ENCODE assay signal across 26 cellular contexts in genomic region chr3:17227472-17227871, GRCh38.
"Had no signal": no experiment of that assay in that cellular context is flagged by ENCODE, and none has a peak within 500 bp of the region (broad histone marks: within the 10 kb centered on the region; RNA-seq: fewer than 3 reads in every experiment).

No MANE protein-coding gene starts in this region.

- H3K4me3 ChIP-seq: neural progenitor cell, ovary, psoas muscle, right lobe of liver, sigmoid colon, stomach, thoracic aorta, thyroid gland, tibial nerve, upper lobe of left lung, vagina had no signal

- H3K4me3 Mint-ChIP-seq: nephron; neural progenitor cell; stimulated activated effector memory CD8-positive, alpha-beta T cell treated with anti-CD3 and anti-CD28 coated beads, Interleukin-12 subunit alpha, Interleukin-12 subunit beta, amount 100 ng/mL, for 72 hours; stimulated activated naive B cell treated with anti-CD40 and anti-IgM and Interleukin-4, amounts not matched to agents 10 μg/mL and 1 μg/mL and 100 μg/mL, for 72 hours; stimulated activated naive CD8-positive, alpha-beta T cell treated with anti-CD3 and anti-CD28 coated beads, Interleukin-15, Interleukin-2, amounts not matched to agents 100 ng/mL and 50 ng/mL, for 24 hours had no signal

- H3K9me3 Mint-ChIP-seq: nephron; neural progenitor cell; stimulated activated effector memory CD8-positive, alpha-beta T cell treated with anti-CD3 and anti-CD28 coated beads, Interleukin-12 subunit alpha, Interleukin-12 subunit beta, amount 100 ng/mL, for 72 hours; stimulated activated naive B cell treated with anti-CD40 and anti-IgM and Interleukin-4, amounts not matched to agents 10 μg/mL and 1 μg/mL and 100 μg/mL, for 72 hours; stimulated activated naive CD8-positive, alpha-beta T cell treated with anti-CD3 and anti-CD28 coated beads, Interleukin-15, Interleukin-2, amounts not matched to agents 100 ng/mL and 50 ng/mL, for 24 hours had no signal

- H3K4me1 Mint-ChIP-seq: nephron; neural progenitor cell; stimulated activated effector memory CD8-positive, alpha-beta T cell treated with anti-CD3 and anti-CD28 coated beads, Interleukin-12 subunit alpha, Interleukin-12 subunit beta, amount 100 ng/mL, for 72 hours had no signal

- H3K27me3 Mint-ChIP-seq: progenitor cell of endocrine pancreas; stimulated activated naive B cell treated with anti-CD40 and anti-IgM and Interleukin-4, amounts not matched to agents 10 μg/mL and 1 μg/mL and 100 μg/mL, for 72 hours; stimulated activated naive CD8-positive, alpha-beta T cell treated with anti-CD3 and anti-CD28 coated beads, Interleukin-15, Interleukin-2, amounts not matched to agents 100 ng/mL and 50 ng/mL, for 24 hours had no signal

- H3K27ac Mint-ChIP-seq: nephron; neural progenitor cell; progenitor cell of endocrine pancreas; stimulated activated effector memory CD8-positive, alpha-beta T cell treated with anti-CD3 and anti-CD28 coated beads, Interleukin-12 subunit alpha, Interleukin-12 subunit beta, amount 100 ng/mL, for 72 hours; stimulated activated naive B cell treated with anti-CD40 and anti-IgM and Interleukin-4, amounts not matched to agents 10 μg/mL and 1 μg/mL and 100 μg/mL, for 72 hours; stimulated activated naive CD8-positive, alpha-beta T cell treated with anti-CD3 and anti-CD28 coated beads, Interleukin-15, Interleukin-2, amounts not matched to agents 100 ng/mL and 50 ng/mL, for 24 hours had no signal

- ATAC-seq: psoas muscle; right cardiac atrium; right lobe of liver; stimulated activated effector memory CD8-positive, alpha-beta T cell treated with anti-CD3 and anti-CD28 coated beads, Interleukin-12 subunit alpha, Interleukin-12 subunit beta, amount 100 ng/mL, for 72 hours; stimulated activated naive B cell treated with anti-CD40 and anti-IgM and Interleukin-4, amounts not matched to agents 10 μg/mL and 1 μg/mL and 100 μg/mL, for 72 hours had no signal

- H3K36me3 Mint-ChIP-seq: neural progenitor cell; stimulated activated effector memory CD8-positive, alpha-beta T cell treated with anti-CD3 and anti-CD28 coated beads, Interleukin-12 subunit alpha, Interleukin-12 subunit beta, amount 100 ng/mL, for 72 hours had no signal

- DNase-seq: occipital lobe; ovary; posterior cingulate gyrus; psoas muscle; right cardiac atrium; right lobe of liver; sigmoid colon; small intestine; stimulated activated CD4-positive, alpha-beta T cell treated with anti-CD3 and anti-CD28 coated beads, Interleukin-15, amount 100 ng/mL, for 24 hours; stimulated activated CD4-positive, alpha-beta T cell treated with anti-CD3 and anti-CD28 coated beads, Interleukin-2, amount 100 ng/mL, for 24 hours; stimulated activated CD4-positive, alpha-beta T cell treated with anti-CD3 and anti-CD28 coated beads, Interleukin-2, amount 100 ng/mL, for 48 hours; stimulated activated CD4-positive, alpha-beta T cell treated with anti-CD3 and anti-CD28 coated beads, Interleukin-4, amount 100 ng/mL, for 24 hours; stimulated activated naive B cell treated with anti-CD40 and anti-IgM and Interleukin-4, amounts not matched to agents 10 μg/mL and 1 μg/mL and 100 μg/mL, for 72 hours; stimulated activated naive CD4-positive, alpha-beta T cell treated with Interleukin-2 at 50 U/mL for 16 hours; stomach; thyroid gland; trophoblast cell; upper lobe of left lung had no signal
